ENCODE assay signal across 9 cellular contexts in genomic region chr12:50572275-50572674, GRCh38.
DNase-seq lines count a peak whose midpoint lies in the region; ATAC-seq, FAIRE-seq and TF ChIP-seq lines count a peak whose summit lies in the region.
"Had no signal": no experiment of that assay in that cellular context is flagged by ENCODE, and none has a peak within 500 bp of the region (broad histone marks: within the 10 kb centered on the region; RNA-seq: fewer than 3 reads in every experiment).

No MANE protein-coding gene starts in this region.

- TF ChIP-seq CTCF in sigmoid colon (IDR thresholded peaks at IDR 0.05) (no peak), GM20000 (IDR thresholded peaks at IDR 0.05; ENCODE audit: extremely low read depth, missing control alignments) (no peak)

- FAIRE-seq in GM19239 (lab: Jason Lieb, UNC): no peak

- H3K4me1 ChIP-seq in sigmoid colon: peaks cover 0 to 71% (median 65%) of the 10 kb centered on the region in 4 donors

- 66 to 85% methylated on average over 1 of the region's 1 CpG for WGBS in sigmoid colon, 2 donors

- intact Hi-C loops in sigmoid colon (cut with DNase I): loop anchor here (5.0 to 10.0 kb wide), 2 partner anchors 65 to 67 kb away; partner anchors contain the start of gene DIP2B

- TF ChIP-seq EP300 in sigmoid colon (IDR thresholded peaks at IDR 0.05): no peak

- no peak for TF ChIP-seq POLR2A in sigmoid colon (IDR thresholded peaks at IDR 0.05)

- DNase-seq in GM04503 (ENCODE audit: low read depth) (peak; percentile 79), glomerular visceral epithelial cell (ENCODE audit: extremely low spot score) (peak; percentile 22), sigmoid colon (no peak), GM20000 (ENCODE audit: low spot score) (no peak), GM19239 (ENCODE audit: insufficient read length, low spot score) (no peak)

- H3K27me3 ChIP-seq in sigmoid colon: no peaks in the 10 kb centered on the region
- H3K27me3 ChIP-seq: SJSA1 had no signal

- H3K9me3 ChIP-seq in sigmoid colon: no peaks in the 10 kb centered on the region
- H3K9me3 ChIP-seq: SJSA1 had no signal

- H3K36me3 ChIP-seq in sigmoid colon: no peaks in the 10 kb centered on the region
- H3K36me3 ChIP-seq: SJSA1 had no signal

- H3K27ac ChIP-seq in sigmoid colon: peak overlapping the region in 3 of 4 donors; percentile 31 to 59 (median 36)
- H3K27ac ChIP-seq: SJSA1 had no signal

- ATAC-seq in SK-N-SH treated with all-trans-retinoic acid at 6 μM for 48 hours (peak; percentile 78), GM19023 (IDR thresholded peaks at IDR 0.05; ENCODE audit: unreplicated experiment) (no peak), HG02970 (IDR thresholded peaks at IDR 0.05; ENCODE audit: low FRiP score, unreplicated experiment) (no peak)

- H3K4me3 ChIP-seq in sigmoid colon: no peak overlapping the region
- H3K4me3 ChIP-seq: SJSA1 had no signal

TF ChIP-seq in SK-N-SH treated with all-trans-retinoic acid at 6 μM for 48 hours, 23 proteins besides CTCF, POLR2A, EP300 and RAD21:
- TF ChIP-seq ISL1 (CRISPR knock-in tag; IDR thresholded peaks at IDR 0.05): peak; percentile 79
- TF ChIP-seq ZNF8 (CRISPR knock-in tag; IDR thresholded peaks at IDR 0.05): no peak
- TF ChIP-seq CSDC2 (CRISPR knock-in tag; IDR thresholded peaks at IDR 0.05): no peak
- TF ChIP-seq BACH2 (CRISPR knock-in tag; IDR thresholded peaks at IDR 0.05; ENCODE audit: borderline replicate concordance): no peak
- TF ChIP-seq TSHZ2 (CRISPR knock-in tag; IDR thresholded peaks at IDR 0.05): 0 out of 2 replicates have a peak, but pooled peaks have one; percentile 15
- TF ChIP-seq ZNF70 (CRISPR knock-in tag; IDR thresholded peaks at IDR 0.05): no peak
- no peak for TF ChIP-seq PPARA (CRISPR knock-in tag; IDR thresholded peaks at IDR 0.05; ENCODE audit: borderline replicate concordance)
- TF ChIP-seq TCF4 (CRISPR knock-in tag; IDR thresholded peaks at IDR 0.05; ENCODE audit: borderline replicate concordance): 0 out of 2 replicates have a peak, but pooled peaks have one; percentile 29
- TF ChIP-seq GLIS3 (CRISPR knock-in tag; IDR thresholded peaks at IDR 0.05): no peak

Comparison
In these comparisons a context has a peak if more than half of its experiments do, and no peak if none do; other contexts are left out.
1. DNase-seq: peak in GM04503 (single experiment) and glomerular visceral epithelial cell (single experiment); none in sigmoid colon (single experiment), GM20000 (single experiment) and GM19239 (single experiment).